Comparison of ENCODE assay signal across 1 cellular context in the genomic region with DNA sequence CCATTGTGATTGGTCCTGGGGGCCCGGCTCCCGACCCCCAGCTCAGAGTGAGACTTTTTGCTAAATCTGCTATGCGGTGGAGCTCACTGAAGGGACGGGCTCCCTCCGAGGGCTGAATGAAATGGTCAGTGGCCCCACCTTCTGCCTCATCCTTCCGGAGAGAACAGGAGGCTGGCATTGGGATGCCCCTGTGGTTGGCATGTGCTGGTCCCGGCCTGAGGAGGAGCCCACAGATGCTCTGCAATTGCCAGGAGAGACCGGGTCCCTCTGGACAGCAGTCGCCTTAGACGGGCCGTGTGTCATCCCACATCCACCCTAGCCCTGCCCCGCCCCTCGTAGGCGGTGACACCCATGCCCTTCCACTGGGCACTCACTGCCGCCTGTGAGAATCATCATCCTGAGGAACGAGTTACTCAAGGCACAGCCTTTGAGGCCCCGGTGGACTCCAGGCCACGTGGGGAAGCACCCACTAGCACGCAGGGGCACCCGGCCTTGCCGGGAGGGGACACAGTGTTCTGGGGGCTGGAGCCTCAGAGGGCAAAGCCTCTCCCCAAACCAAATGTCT.
TF ChIP-seq lines count a peak whose summit lies in the region.

No MANE protein-coding gene starts in this region.

TF ChIP-seq in HCT116, 20 proteins besides CTCF, POLR2A, EP300 and RAD21 (continued from another document):
- TF ChIP-seq, protein P1, sequence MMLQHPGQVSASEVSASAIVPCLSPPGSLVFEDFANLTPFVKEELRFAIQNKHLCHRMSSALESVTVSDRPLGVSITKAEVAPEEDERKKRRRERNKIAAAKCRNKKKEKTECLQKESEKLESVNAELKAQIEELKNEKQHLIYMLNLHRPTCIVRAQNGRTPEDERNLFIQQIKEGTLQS (IDR thresholded peaks at IDR 0.05), result no peak
- TF ChIP-seq ZNF274 (IDR thresholded peaks at IDR 0.05; ENCODE audit: low read depth, low read length), result no peak
